ENCODE assay signal across 1 cellular context in the genomic region with DNA sequence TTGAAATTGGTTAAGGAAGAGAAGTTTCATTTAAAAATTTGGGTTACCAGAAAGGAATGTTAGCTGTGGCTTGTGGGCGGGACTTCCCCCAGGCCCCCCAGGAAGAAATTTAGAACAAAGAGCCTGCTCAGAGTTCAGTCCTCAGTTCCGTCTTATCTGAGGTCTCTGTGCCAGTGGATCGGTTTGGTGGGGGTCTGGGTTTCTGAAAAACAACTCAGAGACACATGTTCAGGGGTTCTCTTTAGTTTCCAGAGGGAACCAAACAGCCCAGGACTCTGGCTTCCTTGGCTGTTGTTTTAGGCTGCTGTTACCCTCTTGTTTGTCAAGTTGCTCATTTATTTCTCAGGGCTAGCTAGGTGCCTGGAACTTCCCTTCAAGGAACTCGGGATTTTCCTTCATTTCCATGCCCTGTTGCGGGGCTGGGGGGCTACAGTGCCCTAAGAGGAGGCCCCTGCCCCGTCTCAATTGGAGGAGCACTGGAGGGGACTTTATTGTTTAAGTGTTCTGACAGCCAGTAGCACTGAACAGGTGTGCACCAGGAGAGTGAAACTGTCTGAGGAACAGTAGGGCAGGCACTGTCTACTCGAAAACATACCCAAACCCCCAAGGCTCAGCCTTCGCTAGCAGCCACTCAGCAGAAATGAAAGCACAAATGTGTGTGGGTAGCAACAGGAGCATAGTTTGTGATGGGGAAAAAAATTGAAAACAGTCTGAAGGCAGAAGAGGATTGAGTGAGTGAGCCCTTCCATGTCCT.
TF ChIP-seq lines count a peak whose summit lies in the region.

No MANE protein-coding gene starts in this region.

TF ChIP-seq in K562, 482 proteins besides CTCF, POLR2A, EP300 and RAD21 (continued from another document):
- TF ChIP-seq, protein P1, sequence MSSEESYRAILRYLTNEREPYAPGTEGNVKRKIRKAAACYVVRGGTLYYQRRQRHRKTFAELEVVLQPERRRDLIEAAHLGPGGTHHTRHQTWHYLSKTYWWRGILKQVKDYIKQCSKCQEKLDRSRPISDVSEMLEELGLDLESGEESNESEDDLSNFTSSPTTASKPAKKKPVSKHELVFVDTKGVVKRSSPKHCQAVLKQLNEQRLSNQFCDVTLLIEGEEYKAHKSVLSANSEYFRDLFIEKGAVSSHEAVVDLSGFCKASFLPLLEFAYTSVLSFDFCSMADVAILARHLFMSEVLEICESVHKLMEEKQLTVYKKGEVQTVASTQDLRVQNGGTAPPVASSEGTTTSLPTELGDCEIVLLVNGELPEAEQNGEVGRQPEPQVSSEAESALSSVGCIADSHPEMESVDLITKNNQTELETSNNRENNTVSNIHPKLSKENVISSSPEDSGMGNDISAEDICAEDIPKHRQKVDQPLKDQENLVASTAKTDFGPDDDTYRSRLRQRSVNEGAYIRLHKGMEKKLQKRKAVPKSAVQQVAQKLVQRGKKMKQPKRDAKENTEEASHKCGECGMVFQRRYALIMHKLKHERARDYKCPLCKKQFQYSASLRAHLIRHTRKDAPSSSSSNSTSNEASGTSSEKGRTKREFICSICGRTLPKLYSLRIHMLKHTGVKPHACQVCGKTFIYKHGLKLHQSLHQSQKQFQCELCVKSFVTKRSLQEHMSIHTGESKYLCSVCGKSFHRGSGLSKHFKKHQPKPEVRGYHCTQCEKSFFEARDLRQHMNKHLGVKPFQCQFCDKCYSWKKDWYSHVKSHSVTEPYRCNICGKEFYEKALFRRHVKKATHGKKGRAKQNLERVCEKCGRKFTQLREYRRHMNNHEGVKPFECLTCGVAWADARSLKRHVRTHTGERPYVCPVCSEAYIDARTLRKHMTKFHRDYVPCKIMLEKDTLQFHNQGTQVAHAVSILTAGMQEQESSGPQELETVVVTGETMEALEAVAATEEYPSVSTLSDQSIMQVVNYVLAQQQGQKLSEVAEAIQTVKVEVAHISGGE (CRISPR knock-in tag; IDR thresholded peaks at IDR 0.05): no peak
- TF ChIP-seq, protein P2, sequence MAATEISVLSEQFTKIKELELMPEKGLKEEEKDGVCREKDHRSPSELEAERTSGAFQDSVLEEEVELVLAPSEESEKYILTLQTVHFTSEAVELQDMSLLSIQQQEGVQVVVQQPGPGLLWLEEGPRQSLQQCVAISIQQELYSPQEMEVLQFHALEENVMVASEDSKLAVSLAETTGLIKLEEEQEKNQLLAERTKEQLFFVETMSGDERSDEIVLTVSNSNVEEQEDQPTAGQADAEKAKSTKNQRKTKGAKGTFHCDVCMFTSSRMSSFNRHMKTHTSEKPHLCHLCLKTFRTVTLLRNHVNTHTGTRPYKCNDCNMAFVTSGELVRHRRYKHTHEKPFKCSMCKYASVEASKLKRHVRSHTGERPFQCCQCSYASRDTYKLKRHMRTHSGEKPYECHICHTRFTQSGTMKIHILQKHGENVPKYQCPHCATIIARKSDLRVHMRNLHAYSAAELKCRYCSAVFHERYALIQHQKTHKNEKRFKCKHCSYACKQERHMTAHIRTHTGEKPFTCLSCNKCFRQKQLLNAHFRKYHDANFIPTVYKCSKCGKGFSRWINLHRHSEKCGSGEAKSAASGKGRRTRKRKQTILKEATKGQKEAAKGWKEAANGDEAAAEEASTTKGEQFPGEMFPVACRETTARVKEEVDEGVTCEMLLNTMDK (IDR thresholded peaks at IDR 0.05; ENCODE audit: borderline replicate concordance, insufficient read depth, low read depth, low read length, poor library complexity, severe bottlenecking): no peak
- TF ChIP-seq RFX5 (IDR thresholded peaks at IDR 0.05; ENCODE audit: low read depth, low read length): no peak
- TF ChIP-seq, protein P3, sequence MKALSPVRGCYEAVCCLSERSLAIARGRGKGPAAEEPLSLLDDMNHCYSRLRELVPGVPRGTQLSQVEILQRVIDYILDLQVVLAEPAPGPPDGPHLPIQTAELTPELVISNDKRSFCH (CRISPR knock-in tag; IDR thresholded peaks at IDR 0.05): no peak
- TF ChIP-seq, protein P3 (tag; IDR thresholded peaks at IDR 0.05): no peak
- TF ChIP-seq FUS (optimal IDR thresholded peaks at IDR 0.05; ENCODE audit: low read depth, low read length): no peak
- TF ChIP-seq RBM22 (IDR thresholded peaks at IDR 0.05; ENCODE audit: low read depth, low read length, poor library complexity, severe bottlenecking): no peak
- TF ChIP-seq XRCC3 (IDR thresholded peaks at IDR 0.05): no peak
